In genomic region chr6:142404751-142405150, GRCh38 we compare ENCODE assay signal across 1 cellular context.
A peak's percentile ranks its signal among the peaks of the same experiment; 100 is the strongest.
TF ChIP-seq lines count a peak whose summit lies in the region.

No MANE protein-coding gene starts in this region.

TF ChIP-seq in HepG2, 621 proteins besides CTCF, POLR2A, EP300 and RAD21 (continued from another document):
- TF ChIP-seq ZNF687 (CRISPR knock-in tag; IDR thresholded peaks at IDR 0.05), result no peak
- TF ChIP-seq MIER3 (CRISPR knock-in tag; IDR thresholded peaks at IDR 0.05; ENCODE audit: borderline replicate concordance), result 0 out of 2 replicates have a peak, but pooled peaks have one; percentile 41
- TF ChIP-seq ZFP91 (CRISPR knock-in tag; IDR thresholded peaks at IDR 0.05; ENCODE audit: borderline replicate concordance), result no peak
- no peak for TF ChIP-seq POLR2AphosphoS5 (IDR thresholded peaks at IDR 0.05; ENCODE audit: low read depth, low read length)
- 0 out of 2 replicates have a peak, but pooled peaks have one; percentile 37 for TF ChIP-seq HHEX (CRISPR knock-in tag; IDR thresholded peaks at IDR 0.05)
- 0 out of 2 replicates have a peak, but pooled peaks have one; percentile 46 for TF ChIP-seq SOX5 (CRISPR knock-in tag; IDR thresholded peaks at IDR 0.05; ENCODE audit: borderline replicate concordance)
- TF ChIP-seq ZNF614 (CRISPR knock-in tag; IDR thresholded peaks at IDR 0.05; ENCODE audit: borderline replicate concordance), result peak; percentile 67; the same call in 1 of the 2 replicates
- no peak for TF ChIP-seq BORCS8-MEF2B (CRISPR knock-in tag; IDR thresholded peaks at IDR 0.05)
- TF ChIP-seq PITX1 (CRISPR knock-in tag; IDR thresholded peaks at IDR 0.05), result no peak
- TF ChIP-seq ZNF615 (CRISPR knock-in tag; IDR thresholded peaks at IDR 0.05; ENCODE audit: borderline replicate concordance), result no peak
- no peak for TF ChIP-seq ZNF138 (CRISPR knock-in tag; IDR thresholded peaks at IDR 0.05; ENCODE audit: low read depth)
- peak; percentile 66 for TF ChIP-seq GATAD2A (CRISPR knock-in tag; IDR thresholded peaks at IDR 0.05)
- no peak for TF ChIP-seq FLYWCH1 (CRISPR knock-in tag; IDR thresholded peaks at IDR 0.05)
- peak; percentile 64 for TF ChIP-seq TEAD3 (CRISPR knock-in tag; optimal IDR thresholded peaks at IDR 0.05; ENCODE audit: borderline replicate concordance)
- TF ChIP-seq CHD4 (IDR thresholded peaks at IDR 0.05; ENCODE audit: borderline replicate concordance, low read length), result no peak
- TF ChIP-seq FOSL2 (CRISPR knock-in tag; IDR thresholded peaks at IDR 0.05), result no peak
- TF ChIP-seq CSRNP2 (CRISPR knock-in tag; conservative IDR thresholded peaks at IDR 0.05; ENCODE audit: low read depth), result no peak
- TF ChIP-seq ARNT (IDR thresholded peaks at IDR 0.05), result no peak
- no peak for TF ChIP-seq ZNF782 (CRISPR knock-in tag; IDR thresholded peaks at IDR 0.05; ENCODE audit: borderline replicate concordance)
- no peak for TF ChIP-seq CHD2 (IDR thresholded peaks at IDR 0.05; ENCODE audit: low read depth, low read length)
- TF ChIP-seq KLF16 (CRISPR knock-in tag; IDR thresholded peaks at IDR 0.05), result 0 out of 4 replicates have a peak, but pooled peaks of 1 of the 2 experiments have one; percentile 42
- peak in 1 of 2 experiments; percentile 57; a peak in 2 of 4 replicates for TF ChIP-seq NR2F1 (CRISPR knock-in tag; IDR thresholded peaks at IDR 0.05)
- no peak for TF ChIP-seq ZNF841 (CRISPR knock-in tag; IDR thresholded peaks at IDR 0.05; ENCODE audit: borderline replicate concordance)
- 0 out of 2 replicates have a peak, but pooled peaks have one; percentile 15 for TF ChIP-seq ZGPAT (CRISPR knock-in tag; IDR thresholded peaks at IDR 0.05)
- TF ChIP-seq RARG (CRISPR knock-in tag; IDR thresholded peaks at IDR 0.05; ENCODE audit: low read depth), result no peak
- TF ChIP-seq HNF4A (CRISPR knock-in tag; IDR thresholded peaks at IDR 0.05), result no peak
- no peak for TF ChIP-seq ZEB1 (IDR thresholded peaks at IDR 0.05; ENCODE audit: insufficient replicate concordance, low read depth)
- no peak for TF ChIP-seq CERS6 (CRISPR knock-in tag; IDR thresholded peaks at IDR 0.05)
- TF ChIP-seq ARID5B (CRISPR knock-in tag; IDR thresholded peaks at IDR 0.05), result peak; percentile 79
- peak; percentile 38; the same call in 1 of the 2 replicates for TF ChIP-seq MIXL1 (CRISPR knock-in tag; IDR thresholded peaks at IDR 0.05)
- no peak for TF ChIP-seq ZNF570 (CRISPR knock-in tag; IDR thresholded peaks at IDR 0.05; ENCODE audit: borderline replicate concordance)
- TF ChIP-seq GTF3A (CRISPR knock-in tag; conservative IDR thresholded peaks at IDR 0.05), result no peak
- TF ChIP-seq ZNF546 (CRISPR knock-in tag; conservative IDR thresholded peaks at IDR 0.05), result no peak
- TF ChIP-seq EZH2 (conservative IDR thresholded peaks at IDR 0.05; ENCODE audit: low read depth, low read length), result no peak
- TF ChIP-seq ZBTB7B (CRISPR knock-in tag; IDR thresholded peaks at IDR 0.05), result no peak
- TF ChIP-seq MED1 (CRISPR knock-in tag; IDR thresholded peaks at IDR 0.05), result peak; percentile 34; the same call in 1 of the 2 replicates
- TF ChIP-seq MEF2D (CRISPR knock-in tag; IDR thresholded peaks at IDR 0.05), result no peak
TF ChIP-seq in HepG2: peak in this region for 37.
